19 cellular contexts compared by ENCODE assay signal in the genomic region with DNA sequence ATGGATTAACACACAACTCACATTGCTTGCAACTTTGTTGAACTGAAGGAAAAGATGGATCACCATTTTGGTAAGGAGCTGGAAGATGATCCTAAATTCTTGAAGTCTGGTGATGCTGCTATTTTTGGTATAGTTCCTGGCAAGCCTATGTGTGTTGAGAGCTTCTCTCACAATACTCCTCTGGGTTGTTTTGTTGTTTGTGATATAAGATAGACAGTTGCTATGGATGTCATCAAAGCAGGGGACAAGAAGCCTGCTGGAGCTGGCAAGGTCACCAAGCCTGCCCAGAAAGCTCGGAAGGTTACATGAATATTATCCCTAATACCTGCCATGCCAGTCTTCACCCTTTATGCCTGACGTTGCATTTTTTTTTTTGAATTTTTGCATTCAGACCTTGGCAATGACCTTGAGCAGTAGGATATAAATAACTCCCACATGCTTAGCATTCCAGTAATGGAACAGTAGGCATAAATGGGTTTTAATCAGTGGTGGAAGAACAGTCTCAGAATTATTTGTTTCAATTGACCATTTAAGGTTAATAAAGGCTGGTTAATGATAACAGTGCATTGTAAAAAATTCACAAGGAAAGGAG.
A peak's percentile ranks its signal among the peaks of the same experiment; 100 is the strongest.
DNase-seq lines count a peak whose midpoint lies in the region; ATAC-seq, FAIRE-seq and TF ChIP-seq lines count a peak whose summit lies in the region.
"Had no signal": no experiment of that assay in that cellular context is flagged by ENCODE, and none has a peak within 500 bp of the region (broad histone marks: within the 10 kb centered on the region; RNA-seq: fewer than 3 reads in every experiment).

No MANE protein-coding gene starts in this region.

- ATAC-seq in left cardiac atrium (no peak), HepG2 (no peak), right lobe of liver (no peak), gastrocnemius medialis (no peak)
- ATAC-seq: GM23338 had no signal

- no peaks in the 10 kb centered on the region for H4K20me1 ChIP-seq in HepG2 (ENCODE audit: insufficient read depth, low read length)

- no TSS peak for BruUV-seq in HepG2 (replicated peaks; lab: Mats Ljungman, UMichigan)

- H3K9me3 ChIP-seq in cardiac muscle cell (ENCODE audit: low read depth) (no peaks in the 10 kb centered on the region), HepG2 (ENCODE audit: low read length) (no peaks in the 10 kb centered on the region), right lobe of liver (no peaks in the 10 kb centered on the region), gastrocnemius medialis (no peaks in the 10 kb centered on the region)
- H3K9me3 ChIP-seq: BE2C had no signal

- H3K4me3 ChIP-seq in cardiac muscle cell (no peak overlapping the region), HepG2 (replicated peaks in 1 of 3; ENCODE audit: insufficient read depth in 1 of 3, low read depth in 2 of 3, low read length in 3 of 3) (no peak overlapping the region), right lobe of liver (no peak overlapping the region), gastrocnemius medialis (no peak overlapping the region)
- H3K4me3 ChIP-seq: GM23338 had no signal

- CTCF ChIA-PET in HepG2 (lab: Yijun Ruan, JAX; ENCODE audit: low intra/inter-chr PET ratio, low total read pairs): no interaction called here

- no peak for FAIRE-seq in HepG2 (lab: Jason Lieb, UNC)
- FAIRE-seq: G401.6, GM12891, H54 had no signal

- H3K9ac ChIP-seq in HepG2 (ENCODE audit: insufficient read depth, low read depth, low read length): no peak overlapping the region

- TF ChIP-seq EP300 in HepG2 (IDR thresholded peaks at IDR 0.05; ENCODE audit: low read depth in 2 of 2, low read length in 2 of 2): no peak
- TF ChIP-seq EP300 in HepG2 (CRISPR knock-in tag; IDR thresholded peaks at IDR 0.05; ENCODE audit: borderline replicate concordance): no peak

- peaks cover 13% of the 10 kb centered on the region for H3K4me1 ChIP-seq in cardiac muscle cell (ENCODE audit: low read depth)
- H3K4me1 ChIP-seq in HepG2 (ENCODE audit: insufficient read depth, low read length): no peaks in the 10 kb centered on the region
- H3K4me1 ChIP-seq in right lobe of liver: no peaks in the 10 kb centered on the region
- H3K4me1 ChIP-seq in gastrocnemius medialis: no peaks in the 10 kb centered on the region
- H3K4me1 ChIP-seq: BE2C had no signal

- H3K4me2 ChIP-seq in HepG2 (ENCODE audit: low read depth, low read length): no peak overlapping the region
- H3K4me2 ChIP-seq: GM23338 had no signal

- 29% methylated on average over 2 of the region's 2 CpGs for WGBS in HepG2 (ENCODE audit: low lambda C conversion rate)
- WGBS in right lobe of liver (ENCODE audit: insufficient coverage, low coverage, low lambda C conversion rate, missing lambda C conversion rate): 73% methylated on average over 2 of the region's 2 CpGs

- TF ChIP-seq CTCF in cardiac muscle cell (IDR thresholded peaks at IDR 0.05; ENCODE audit: low read depth, low read length) (no peak), HepG2 (CRISPR knock-in tag; IDR thresholded peaks at IDR 0.05) (no peak), right lobe of liver (IDR thresholded peaks at IDR 0.05) (no peak), gastrocnemius medialis (IDR thresholded peaks at IDR 0.05 in 4 of 5, conservative IDR thresholded peaks at IDR 0.05 in 1 of 5) (no peak)

- no peak for TF ChIP-seq RAD21 in HepG2 (CRISPR knock-in tag; IDR thresholded peaks at IDR 0.05)

- no peak for TF ChIP-seq POLR2A in HepG2 (IDR thresholded peaks at IDR 0.05; ENCODE audit: insufficient read depth in 1 of 2, low read depth in 2 of 2, low read length in 2 of 2)
- no peak for TF ChIP-seq POLR2A in right lobe of liver (IDR thresholded peaks at IDR 0.05)
- no peak for TF ChIP-seq POLR2A in gastrocnemius medialis (IDR thresholded peaks at IDR 0.05)

- no peaks in the 10 kb centered on the region for H3K36me3 ChIP-seq in cardiac muscle cell
- H3K36me3 ChIP-seq in HepG2 (replicated peaks in 1 of 2; ENCODE audit: control insufficient read depth in 1 of 2, insufficient read depth in 2 of 2, low read length in 2 of 2): no peaks in the 10 kb centered on the region
- no peaks in the 10 kb centered on the region for H3K36me3 ChIP-seq in right lobe of liver
- no peaks in the 10 kb centered on the region for H3K36me3 ChIP-seq in gastrocnemius medialis
- H3K36me3 ChIP-seq: BE2C had no signal

- H3K27me3 ChIP-seq in cardiac muscle cell (no peaks in the 10 kb centered on the region), HepG2 (ENCODE audit: control insufficient read depth in 1 of 2, insufficient read depth in 2 of 2, low read length in 2 of 2) (no peaks in the 10 kb centered on the region), right lobe of liver (no peaks in the 10 kb centered on the region), gastrocnemius medialis (no peaks in the 10 kb centered on the region)
- H3K27me3 ChIP-seq: BE2C had no signal

- POLR2A ChIA-PET in HepG2 (lab: Yijun Ruan, JAX): no interaction called here

- no peak overlapping the region for H2AFZ ChIP-seq in HepG2 (ENCODE audit: low read length)
- H2AFZ ChIP-seq: GM23338 had no signal

- H3K79me2 ChIP-seq in HepG2 (ENCODE audit: insufficient read depth, low read length): no peaks in the 10 kb centered on the region

- in situ Hi-C loops in HepG2 (cut with HindIII; ENCODE audit: extremely low pct_ligation_motif_present, low pct_unique_long_range_greater_than_20kb): no loop called here
- in situ Hi-C loops in gastrocnemius medialis (cut with MboI; ENCODE audit: low sequenced_read_pairs in 4 of 4): no loop called here

- intact Hi-C loops in left cardiac atrium (cut with DNase I): no loop called here
- intact Hi-C loops in HepG2 (cut with micrococcal nuclease; ENCODE audit: unreplicated experiment): no loop called here
- intact Hi-C loops in right lobe of liver (cut with DNase I): no loop called here
- intact Hi-C loops in gastrocnemius medialis (cut with DNase I; ENCODE audit: low total_unique reads): no loop called here

- DNase-seq in cardiac muscle cell (ENCODE audit: low read depth in 1 of 2, low spot score in 1 of 2) (peak in 1 of 2 donors; percentile 22), left cardiac atrium (no peak), HepG2 (ENCODE audit: low spot score) (no peak), right lobe of liver (no peak), left kidney (ENCODE audit: low read depth, low spot score) (peak; percentile 26), renal cortical epithelial cell (ENCODE audit: low read depth) (peak; percentile 2), ecto neural progenitor cell (ENCODE audit: low spot score) (no peak), gastrocnemius medialis (no peak)
- DNase-seq: 8988T; BE2C; C1 segment of cervical spinal cord; CD4-positive, CD25-positive, alpha-beta regulatory T cell; CD8-positive, alpha-beta memory T cell; COR-L47; HCEC 1CT had no signal

- H3K27ac ChIP-seq in cardiac muscle cell (peak overlapping the region; percentile 82), HepG2 (ENCODE audit: extremely low read length, insufficient read depth, low read length) (no peak overlapping the region), right lobe of liver (no peak overlapping the region), gastrocnemius medialis (no peak overlapping the region)

TF ChIP-seq in HepG2, 621 proteins besides CTCF, POLR2A, EP300 and RAD21:
- TF ChIP-seq, protein P1, sequence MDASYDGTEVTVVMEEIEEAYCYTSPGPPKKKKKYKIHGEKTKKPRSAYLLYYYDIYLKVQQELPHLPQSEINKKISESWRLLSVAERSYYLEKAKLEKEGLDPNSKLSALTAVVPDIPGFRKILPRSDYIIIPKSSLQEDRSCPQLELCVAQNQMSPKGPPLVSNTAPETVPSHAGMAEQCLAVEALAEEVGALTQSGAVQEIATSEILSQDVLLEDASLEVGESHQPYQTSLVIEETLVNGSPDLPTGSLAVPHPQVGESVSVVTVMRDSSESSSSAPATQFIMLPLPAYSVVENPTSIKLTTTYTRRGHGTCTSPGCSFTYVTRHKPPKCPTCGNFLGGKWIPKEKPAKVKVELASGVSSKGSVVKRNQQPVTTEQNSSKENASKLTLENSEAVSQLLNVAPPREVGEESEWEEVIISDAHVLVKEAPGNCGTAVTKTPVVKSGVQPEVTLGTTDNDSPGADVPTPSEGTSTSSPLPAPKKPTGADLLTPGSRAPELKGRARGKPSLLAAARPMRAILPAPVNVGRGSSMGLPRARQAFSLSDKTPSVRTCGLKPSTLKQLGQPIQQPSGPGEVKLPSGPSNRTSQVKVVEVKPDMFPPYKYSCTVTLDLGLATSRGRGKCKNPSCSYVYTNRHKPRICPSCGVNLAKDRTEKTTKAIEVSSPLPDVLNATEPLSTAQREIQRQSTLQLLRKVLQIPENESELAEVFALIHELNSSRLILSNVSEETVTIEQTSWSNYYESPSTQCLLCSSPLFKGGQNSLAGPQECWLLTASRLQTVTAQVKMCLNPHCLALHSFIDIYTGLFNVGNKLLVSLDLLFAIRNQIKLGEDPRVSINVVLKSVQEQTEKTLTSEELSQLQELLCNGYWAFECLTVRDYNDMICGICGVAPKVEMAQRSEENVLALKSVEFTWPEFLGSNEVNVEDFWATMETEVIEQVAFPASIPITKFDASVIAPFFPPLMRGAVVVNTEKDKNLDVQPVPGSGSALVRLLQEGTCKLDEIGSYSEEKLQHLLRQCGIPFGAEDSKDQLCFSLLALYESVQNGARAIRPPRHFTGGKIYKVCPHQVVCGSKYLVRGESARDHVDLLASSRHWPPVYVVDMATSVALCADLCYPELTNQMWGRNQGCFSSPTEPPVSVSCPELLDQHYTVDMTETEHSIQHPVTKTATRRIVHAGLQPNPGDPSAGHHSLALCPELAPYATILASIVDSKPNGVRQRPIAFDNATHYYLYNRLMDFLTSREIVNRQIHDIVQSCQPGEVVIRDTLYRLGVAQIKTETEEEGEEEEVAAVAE (CRISPR knock-in tag; IDR thresholded peaks at IDR 0.05; ENCODE audit: borderline replicate concordance): no peak
- TF ChIP-seq MAFK (conservative IDR thresholded peaks at IDR 0.05 in 1 of 2, IDR thresholded peaks at IDR 0.05 in 1 of 2; ENCODE audit: low read length in 2 of 2) (peak; percentile 77 to 80), MAFF (IDR thresholded peaks at IDR 0.05; ENCODE audit: low read depth, low read length) (peak; percentile 74)
TF ChIP-seq in HepG2: peak in this region for 2.

Comparison
In these comparisons a context has a peak if more than half of its experiments do, and no peak if none do; other contexts are left out.
1. DNase-seq: peak in left kidney (single experiment) and renal cortical epithelial cell (single experiment); none in left cardiac atrium (single experiment), HepG2 (single experiment), right lobe of liver (0 of 3), ecto neural progenitor cell (single experiment) and gastrocnemius medialis (0 of 2).